In genomic region chr2:226609361-226609760, GRCh38 we compare ENCODE assay signal across 13 cellular contexts.
DNase-seq lines count a peak whose midpoint lies in the region; ATAC-seq and TF ChIP-seq lines count a peak whose summit lies in the region.
"Had no signal": no experiment of that assay in that cellular context is flagged by ENCODE, and none has a peak within 500 bp of the region (broad histone marks: within the 10 kb centered on the region; RNA-seq: fewer than 3 reads in every experiment).

No MANE protein-coding gene starts in this region.

- no peak overlapping the region for H2AFZ ChIP-seq in hepatocyte
- H2AFZ ChIP-seq: parathyroid adenoma had no signal

- TF ChIP-seq CTCF in hepatocyte (IDR thresholded peaks at IDR 0.05; ENCODE audit: poor library complexity) (no peak), transverse colon (IDR thresholded peaks at IDR 0.05) (no peak)

- H3K9me2 ChIP-seq in hepatocyte (replicated peaks; ENCODE audit: insufficient read depth): no peaks in the 10 kb centered on the region

- H4K20me1 ChIP-seq in hepatocyte (ENCODE audit: insufficient read depth, poor library complexity, severe bottlenecking): no peaks in the 10 kb centered on the region

- in situ Hi-C loops in transverse colon (cut with MboI; ENCODE audit: low pct_ligation_motif_present in 1 of 4, low pct_unique_long_range_greater_than_20kb in 1 of 4, low sequenced_read_pairs in 3 of 4): no loop called here

- H3K27me3 ChIP-seq in adipocyte (replicated peaks; ENCODE audit: control insufficient read depth, insufficient read depth, low read length): no peaks in the 10 kb centered on the region
- no peaks in the 10 kb centered on the region for H3K27me3 ChIP-seq in hepatocyte
- no peaks in the 10 kb centered on the region for H3K27me3 ChIP-seq in transverse colon

- H3K9me3 ChIP-seq in adipocyte (ENCODE audit: control insufficient read depth, low read length) (no peaks in the 10 kb centered on the region), hepatocyte (ENCODE audit: low read depth) (no peaks in the 10 kb centered on the region), transverse colon (no peaks in the 10 kb centered on the region)

- no peak overlapping the region for H3K4me2 ChIP-seq in hepatocyte

- H3K4me3 ChIP-seq in adipocyte (ENCODE audit: low read length) (no peak overlapping the region), hepatocyte (no peak overlapping the region), transverse colon (no peak overlapping the region)

- no peak for TF ChIP-seq POLR2A in transverse colon (IDR thresholded peaks at IDR 0.05)

- ATAC-seq in GM21825 (IDR thresholded peaks at IDR 0.05; ENCODE audit: unreplicated experiment): no peak
- ATAC-seq: activated naive CD8-positive, alpha-beta T cell treated with anti-CD3 and anti-CD28 coated beads, Interleukin-2, amount 50 U/mL, for 24 hours; stimulated activated naive B cell treated with anti-CD40 and anti-IgM and Interleukin-4, amounts not matched to agents 10 μg/mL and 1 μg/mL and 100 μg/mL, for 72 hours had no signal

- H3K36me3 ChIP-seq in adipocyte (ENCODE audit: control insufficient read depth, insufficient read depth, low read length, severe bottlenecking) (no peaks in the 10 kb centered on the region), hepatocyte (replicated peaks; ENCODE audit: insufficient read depth, low read depth) (no peaks in the 10 kb centered on the region), transverse colon (no peaks in the 10 kb centered on the region)

- no peak for TF ChIP-seq EP300 in transverse colon (IDR thresholded peaks at IDR 0.05; ENCODE audit: low read depth)

- H3K79me2 ChIP-seq in hepatocyte: no peaks in the 10 kb centered on the region
- H3K79me2 ChIP-seq: parathyroid adenoma had no signal

- no peak overlapping the region for H3K27ac ChIP-seq in hepatocyte
- H3K27ac ChIP-seq in transverse colon: no peak overlapping the region
- H3K27ac ChIP-seq: parathyroid adenoma had no signal

- no peak overlapping the region for H3K9ac ChIP-seq in adipocyte (ENCODE audit: low read length)
- H3K9ac ChIP-seq: parathyroid adenoma had no signal

- peaks cover 4% of the 10 kb centered on the region for H3K4me1 ChIP-seq in adipocyte (ENCODE audit: control insufficient read depth, insufficient read depth, low read length)
- no peaks in the 10 kb centered on the region for H3K4me1 ChIP-seq in hepatocyte (ENCODE audit: insufficient read depth)
- no peaks in the 10 kb centered on the region for H3K4me1 ChIP-seq in transverse colon
- H3K4me1 ChIP-seq: parathyroid adenoma had no signal

- DNase-seq in AG08395 (ENCODE audit: low spot score): peak; percentile 68
- peak; percentile 67 for DNase-seq in GM04504 (ENCODE audit: low read depth)
- DNase-seq in adipocyte (ENCODE audit: low read depth): peak; percentile 42
- DNase-seq in hepatocyte (ENCODE audit: low spot score): peak; percentile 18
- no peak for DNase-seq in stimulated activated CD4-positive, alpha-beta T cell treated with anti-CD3 and anti-CD28 coated beads, Interleukin-2, amount 100 ng/mL, for 24 hours
- no peak for DNase-seq in posterior vena cava (ENCODE audit: low spot score)
- no peak for DNase-seq in transverse colon
- DNase-seq: activated naive CD8-positive, alpha-beta T cell treated with anti-CD3 and anti-CD28 coated beads, Interleukin-2, amount 50 U/mL, for 24 hours; hippocampal formation; NCI-H345; stimulated activated naive B cell treated with anti-CD40 and anti-IgM and Interleukin-4, amounts not matched to agents 10 μg/mL and 1 μg/mL and 100 μg/mL, for 72 hours had no signal

- intact Hi-C loops in posterior vena cava (cut with DNase I) (no loop called here), transverse colon (cut with DNase I; ENCODE audit: low total_unique reads) (no loop called here)

- 39% methylated on average over 1 of the region's 1 CpG for WGBS in hepatocyte (ENCODE audit: low lambda C conversion rate, missing lambda C conversion rate)
- WGBS in transverse colon (ENCODE audit: low coverage in 1 of 2), 2 donors: 57% methylated on average over 1 of the region's 1 CpG

Comparison
In these comparisons a context has a peak if more than half of its experiments do, and no peak if none do; other contexts are left out.
1. DNase-seq: peak in AG08395 (single experiment), GM04504 (single experiment), adipocyte (single experiment) and hepatocyte (single experiment); none in stimulated activated CD4-positive, alpha-beta T cell treated with anti-CD3 and anti-CD28 coated beads, Interleukin-2, amount 100 ng/mL, for 24 hours (0 of 2), posterior vena cava (single experiment) and transverse colon (single experiment).